ENCODE assay signal across 1 cellular context in the genomic region with DNA sequence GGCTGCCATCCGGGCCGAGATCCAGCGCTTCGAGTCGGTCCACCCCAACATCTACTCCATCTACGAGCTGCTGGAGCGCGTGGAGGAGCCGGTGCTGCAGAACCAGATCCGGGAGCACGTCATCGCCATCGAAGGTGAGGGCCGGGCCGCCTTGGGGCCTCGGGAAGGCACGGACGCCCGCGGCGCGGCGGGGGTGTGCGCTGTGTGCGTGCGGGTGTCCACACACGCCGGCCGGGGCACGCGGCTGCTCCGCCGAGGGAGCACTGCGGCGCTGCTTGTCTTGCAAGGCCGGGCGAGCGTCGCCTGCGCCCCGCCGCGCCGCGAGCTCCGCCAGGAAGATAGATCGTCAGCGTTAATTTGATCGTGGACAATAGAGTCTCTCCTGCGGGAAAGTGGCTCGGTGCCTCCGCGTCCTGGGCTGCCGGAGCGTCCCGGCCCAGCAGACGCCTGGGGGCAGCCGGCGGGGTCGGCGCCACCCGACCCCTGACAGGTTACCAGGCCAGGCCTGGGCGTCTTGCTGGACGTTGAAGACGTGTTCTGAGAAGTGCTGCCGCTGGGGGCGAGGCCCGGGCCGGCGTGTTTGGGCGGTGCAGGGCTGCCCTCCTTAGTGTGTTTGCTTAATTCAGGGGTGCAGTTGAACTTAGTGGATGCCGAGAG.
TF ChIP-seq lines count a peak whose summit lies in the region.

No MANE protein-coding gene starts in this region.

TF ChIP-seq in HepG2, 621 proteins besides CTCF, POLR2A, EP300 and RAD21 (continued from another document and continues in another):
- TF ChIP-seq, protein P1, sequence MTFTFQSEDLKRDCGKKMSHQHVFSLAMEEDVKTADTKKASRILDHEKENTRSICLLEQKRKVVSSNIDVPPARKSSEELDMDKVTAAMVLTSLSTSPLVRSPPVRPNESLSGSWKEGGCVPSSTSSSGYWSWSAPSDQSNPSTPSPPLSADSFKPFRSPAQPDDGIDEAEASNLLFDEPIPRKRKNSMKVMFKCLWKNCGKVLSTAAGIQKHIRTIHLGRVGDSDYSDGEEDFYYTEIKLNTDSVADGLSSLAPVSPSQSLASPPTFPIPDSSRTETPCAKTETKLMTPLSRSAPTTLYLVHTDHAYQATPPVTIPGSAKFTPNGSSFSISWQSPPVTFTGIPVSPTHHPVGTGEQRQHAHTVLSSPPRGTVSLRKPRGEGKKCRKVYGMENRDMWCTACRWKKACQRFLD (CRISPR knock-in tag; IDR thresholded peaks at IDR 0.05; ENCODE audit: borderline replicate concordance), result peak; percentile 84
- TF ChIP-seq, protein P2, sequence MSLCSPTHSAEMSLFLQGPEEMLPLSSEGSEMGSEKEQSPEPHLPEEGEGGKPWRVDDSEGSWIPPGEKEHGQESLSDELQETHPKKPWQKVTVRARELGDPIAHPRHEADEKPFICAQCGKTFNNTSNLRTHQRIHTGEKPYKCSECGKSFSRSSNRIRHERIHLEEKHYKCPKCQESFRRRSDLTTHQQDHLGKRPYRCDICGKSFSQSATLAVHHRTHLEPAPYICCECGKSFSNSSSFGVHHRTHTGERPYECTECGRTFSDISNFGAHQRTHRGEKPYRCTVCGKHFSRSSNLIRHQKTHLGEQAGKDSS (CRISPR knock-in tag; IDR thresholded peaks at IDR 0.05; ENCODE audit: borderline replicate concordance, low read depth), result no peak
- no peak for TF ChIP-seq BHLHE40 (IDR thresholded peaks at IDR 0.05; ENCODE audit: low read length)
- no peak for TF ChIP-seq PAX8 (CRISPR knock-in tag; IDR thresholded peaks at IDR 0.05; ENCODE audit: borderline replicate concordance)
- TF ChIP-seq NFIB (CRISPR knock-in tag; IDR thresholded peaks at IDR 0.05; ENCODE audit: borderline replicate concordance), result no peak
- TF ChIP-seq, protein P3, sequence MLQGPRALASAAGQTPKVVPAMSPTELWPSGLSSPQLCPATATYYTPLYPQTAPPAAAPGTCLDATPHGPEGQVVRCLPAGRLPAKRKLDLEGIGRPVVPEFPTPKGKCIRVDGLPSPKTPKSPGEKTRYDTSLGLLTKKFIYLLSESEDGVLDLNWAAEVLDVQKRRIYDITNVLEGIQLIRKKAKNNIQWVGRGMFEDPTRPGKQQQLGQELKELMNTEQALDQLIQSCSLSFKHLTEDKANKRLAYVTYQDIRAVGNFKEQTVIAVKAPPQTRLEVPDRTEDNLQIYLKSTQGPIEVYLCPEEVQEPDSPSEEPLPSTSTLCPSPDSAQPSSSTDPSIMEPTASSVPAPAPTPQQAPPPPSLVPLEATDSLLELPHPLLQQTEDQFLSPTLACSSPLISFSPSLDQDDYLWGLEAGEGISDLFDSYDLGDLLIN (CRISPR knock-in tag; IDR thresholded peaks at IDR 0.05; ENCODE audit: borderline replicate concordance), result no peak
- TF ChIP-seq, protein P4, sequence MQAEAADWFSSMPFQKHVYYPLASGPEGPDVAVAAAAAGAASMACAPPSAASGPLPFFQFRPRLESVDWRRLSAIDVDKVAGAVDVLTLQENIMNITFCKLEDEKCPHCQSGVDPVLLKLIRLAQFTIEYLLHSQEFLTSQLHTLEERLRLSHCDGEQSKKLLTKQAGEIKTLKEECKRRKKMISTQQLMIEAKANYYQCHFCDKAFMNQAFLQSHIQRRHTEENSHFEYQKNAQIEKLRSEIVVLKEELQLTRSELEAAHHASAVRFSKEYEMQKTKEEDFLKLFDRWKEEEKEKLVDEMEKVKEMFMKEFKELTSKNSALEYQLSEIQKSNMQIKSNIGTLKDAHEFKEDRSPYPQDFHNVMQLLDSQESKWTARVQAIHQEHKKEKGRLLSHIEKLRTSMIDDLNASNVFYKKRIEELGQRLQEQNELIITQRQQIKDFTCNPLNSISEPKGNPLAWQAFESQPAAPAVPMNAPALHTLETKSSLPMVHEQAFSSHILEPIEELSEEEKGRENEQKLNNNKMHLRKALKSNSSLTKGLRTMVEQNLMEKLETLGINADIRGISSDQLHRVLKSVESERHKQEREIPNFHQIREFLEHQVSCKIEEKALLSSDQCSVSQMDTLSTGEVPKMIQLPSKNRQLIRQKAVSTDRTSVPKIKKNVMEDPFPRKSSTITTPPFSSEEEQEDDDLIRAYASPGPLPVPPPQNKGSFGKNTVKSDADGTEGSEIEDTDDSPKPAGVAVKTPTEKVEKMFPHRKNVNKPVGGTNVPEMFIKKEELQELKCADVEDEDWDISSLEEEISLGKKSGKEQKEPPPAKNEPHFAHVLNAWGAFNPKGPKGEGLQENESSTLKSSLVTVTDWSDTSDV (CRISPR knock-in tag; IDR thresholded peaks at IDR 0.05), result peak; percentile 61; the same call in 1 of the 2 replicates
- TF ChIP-seq ZKSCAN1 (IDR thresholded peaks at IDR 0.05; ENCODE audit: low read length), result no peak
- TF ChIP-seq NFRKB (IDR thresholded peaks at IDR 0.05), result no peak
- TF ChIP-seq SMYD3 (CRISPR knock-in tag; IDR thresholded peaks at IDR 0.05), result no peak
- TF ChIP-seq, protein P5, sequence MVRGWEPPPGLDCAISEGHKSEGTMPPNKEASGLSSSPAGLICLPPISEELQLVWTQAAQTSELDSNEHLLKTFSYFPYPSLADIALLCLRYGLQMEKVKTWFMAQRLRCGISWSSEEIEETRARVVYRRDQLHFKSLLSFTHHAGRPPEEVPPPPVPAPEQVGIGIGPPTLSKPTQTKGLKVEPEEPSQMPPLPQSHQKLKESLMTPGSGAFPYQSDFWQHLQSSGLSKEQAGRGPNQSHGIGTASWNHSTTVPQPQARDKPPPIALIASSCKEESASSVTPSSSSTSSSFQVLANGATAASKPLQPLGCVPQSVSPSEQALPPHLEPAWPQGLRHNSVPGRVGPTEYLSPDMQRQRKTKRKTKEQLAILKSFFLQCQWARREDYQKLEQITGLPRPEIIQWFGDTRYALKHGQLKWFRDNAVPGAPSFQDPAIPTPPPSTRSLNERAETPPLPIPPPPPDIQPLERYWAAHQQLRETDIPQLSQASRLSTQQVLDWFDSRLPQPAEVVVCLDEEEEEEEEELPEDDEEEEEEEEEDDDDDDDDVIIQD (CRISPR knock-in tag; IDR thresholded peaks at IDR 0.05; ENCODE audit: low read depth), result no peak
- TF ChIP-seq, protein P6, sequence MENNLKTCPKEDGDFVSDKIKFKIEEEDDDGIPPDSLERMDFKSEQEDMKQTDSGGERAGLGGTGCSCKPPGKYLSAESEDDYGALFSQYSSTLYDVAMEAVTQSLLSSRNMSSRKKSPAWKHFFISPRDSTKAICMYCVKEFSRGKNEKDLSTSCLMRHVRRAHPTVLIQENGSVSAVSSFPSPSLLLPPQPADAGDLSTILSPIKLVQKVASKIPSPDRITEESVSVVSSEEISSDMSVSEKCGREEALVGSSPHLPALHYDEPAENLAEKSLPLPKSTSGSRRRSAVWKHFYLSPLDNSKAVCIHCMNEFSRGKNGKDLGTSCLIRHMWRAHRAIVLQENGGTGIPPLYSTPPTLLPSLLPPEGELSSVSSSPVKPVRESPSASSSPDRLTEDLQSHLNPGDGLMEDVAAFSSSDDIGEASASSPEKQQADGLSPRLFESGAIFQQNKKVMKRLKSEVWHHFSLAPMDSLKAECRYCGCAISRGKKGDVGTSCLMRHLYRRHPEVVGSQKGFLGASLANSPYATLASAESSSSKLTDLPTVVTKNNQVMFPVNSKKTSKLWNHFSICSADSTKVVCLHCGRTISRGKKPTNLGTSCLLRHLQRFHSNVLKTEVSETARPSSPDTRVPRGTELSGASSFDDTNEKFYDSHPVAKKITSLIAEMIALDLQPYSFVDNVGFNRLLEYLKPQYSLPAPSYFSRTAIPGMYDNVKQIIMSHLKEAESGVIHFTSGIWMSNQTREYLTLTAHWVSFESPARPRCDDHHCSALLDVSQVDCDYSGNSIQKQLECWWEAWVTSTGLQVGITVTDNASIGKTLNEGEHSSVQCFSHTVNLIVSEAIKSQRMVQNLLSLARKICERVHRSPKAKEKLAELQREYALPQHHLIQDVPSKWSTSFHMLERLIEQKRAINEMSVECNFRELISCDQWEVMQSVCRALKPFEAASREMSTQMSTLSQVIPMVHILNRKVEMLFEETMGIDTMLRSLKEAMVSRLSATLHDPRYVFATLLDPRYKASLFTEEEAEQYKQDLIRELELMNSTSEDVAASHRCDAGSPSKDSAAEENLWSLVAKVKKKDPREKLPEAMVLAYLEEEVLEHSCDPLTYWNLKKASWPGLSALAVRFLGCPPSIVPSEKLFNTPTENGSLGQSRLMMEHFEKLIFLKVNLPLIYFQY (CRISPR knock-in tag; IDR thresholded peaks at IDR 0.05; ENCODE audit: borderline replicate concordance), result no peak; the same call in 1 of the 2 replicates
- TF ChIP-seq ZNF317 (CRISPR knock-in tag; IDR thresholded peaks at IDR 0.05), result no peak
- TF ChIP-seq SSRP1 (CRISPR knock-in tag; IDR thresholded peaks at IDR 0.05), result no peak
- TF ChIP-seq CBFB (CRISPR knock-in tag; IDR thresholded peaks at IDR 0.05), result no peak
- no peak for TF ChIP-seq CEBPB (IDR thresholded peaks at IDR 0.05; ENCODE audit: borderline replicate concordance, low read depth, low read length)
- 0 out of 2 replicates have a peak, but pooled peaks have one; percentile 64 for TF ChIP-seq ZNF678 (CRISPR knock-in tag; IDR thresholded peaks at IDR 0.05)
- no peak for TF ChIP-seq MTF1 (CRISPR knock-in tag; IDR thresholded peaks at IDR 0.05)
- TF ChIP-seq, protein P7, sequence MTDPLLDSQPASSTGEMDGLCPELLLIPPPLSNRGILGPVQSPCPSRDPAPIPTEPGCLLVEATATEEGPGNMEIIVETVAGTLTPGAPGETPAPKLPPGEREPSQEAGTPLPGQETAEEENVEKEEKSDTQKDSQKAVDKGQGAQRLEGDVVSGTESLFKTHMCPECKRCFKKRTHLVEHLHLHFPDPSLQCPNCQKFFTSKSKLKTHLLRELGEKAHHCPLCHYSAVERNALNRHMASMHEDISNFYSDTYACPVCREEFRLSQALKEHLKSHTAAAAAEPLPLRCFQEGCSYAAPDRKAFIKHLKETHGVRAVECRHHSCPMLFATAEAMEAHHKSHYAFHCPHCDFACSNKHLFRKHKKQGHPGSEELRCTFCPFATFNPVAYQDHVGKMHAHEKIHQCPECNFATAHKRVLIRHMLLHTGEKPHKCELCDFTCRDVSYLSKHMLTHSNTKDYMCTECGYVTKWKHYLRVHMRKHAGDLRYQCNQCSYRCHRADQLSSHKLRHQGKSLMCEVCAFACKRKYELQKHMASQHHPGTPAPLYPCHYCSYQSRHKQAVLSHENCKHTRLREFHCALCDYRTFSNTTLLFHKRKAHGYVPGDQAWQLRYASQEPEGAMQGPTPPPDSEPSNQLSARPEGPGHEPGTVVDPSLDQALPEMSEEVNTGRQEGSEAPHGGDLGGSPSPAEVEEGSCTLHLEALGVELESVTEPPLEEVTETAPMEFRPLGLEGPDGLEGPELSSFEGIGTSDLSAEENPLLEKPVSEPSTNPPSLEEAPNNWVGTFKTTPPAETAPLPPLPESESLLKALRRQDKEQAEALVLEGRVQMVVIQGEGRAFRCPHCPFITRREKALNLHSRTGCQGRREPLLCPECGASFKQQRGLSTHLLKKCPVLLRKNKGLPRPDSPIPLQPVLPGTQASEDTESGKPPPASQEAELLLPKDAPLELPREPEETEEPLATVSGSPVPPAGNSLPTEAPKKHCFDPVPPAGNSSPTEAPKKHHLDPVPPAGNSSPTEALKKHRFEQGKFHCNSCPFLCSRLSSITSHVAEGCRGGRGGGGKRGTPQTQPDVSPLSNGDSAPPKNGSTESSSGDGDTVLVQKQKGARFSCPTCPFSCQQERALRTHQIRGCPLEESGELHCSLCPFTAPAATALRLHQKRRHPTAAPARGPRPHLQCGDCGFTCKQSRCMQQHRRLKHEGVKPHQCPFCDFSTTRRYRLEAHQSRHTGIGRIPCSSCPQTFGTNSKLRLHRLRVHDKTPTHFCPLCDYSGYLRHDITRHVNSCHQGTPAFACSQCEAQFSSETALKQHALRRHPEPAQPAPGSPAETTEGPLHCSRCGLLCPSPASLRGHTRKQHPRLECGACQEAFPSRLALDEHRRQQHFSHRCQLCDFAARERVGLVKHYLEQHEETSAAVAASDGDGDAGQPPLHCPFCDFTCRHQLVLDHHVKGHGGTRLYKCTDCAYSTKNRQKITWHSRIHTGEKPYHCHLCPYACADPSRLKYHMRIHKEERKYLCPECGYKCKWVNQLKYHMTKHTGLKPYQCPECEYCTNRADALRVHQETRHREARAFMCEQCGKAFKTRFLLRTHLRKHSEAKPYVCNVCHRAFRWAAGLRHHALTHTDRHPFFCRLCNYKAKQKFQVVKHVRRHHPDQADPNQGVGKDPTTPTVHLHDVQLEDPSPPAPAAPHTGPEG (CRISPR knock-in tag; IDR thresholded peaks at IDR 0.05), result no peak; the same call in 1 of the 2 replicates
- no peak for TF ChIP-seq ZNF567 (CRISPR knock-in tag; IDR thresholded peaks at IDR 0.05; ENCODE audit: borderline replicate concordance)
- TF ChIP-seq, protein P8, sequence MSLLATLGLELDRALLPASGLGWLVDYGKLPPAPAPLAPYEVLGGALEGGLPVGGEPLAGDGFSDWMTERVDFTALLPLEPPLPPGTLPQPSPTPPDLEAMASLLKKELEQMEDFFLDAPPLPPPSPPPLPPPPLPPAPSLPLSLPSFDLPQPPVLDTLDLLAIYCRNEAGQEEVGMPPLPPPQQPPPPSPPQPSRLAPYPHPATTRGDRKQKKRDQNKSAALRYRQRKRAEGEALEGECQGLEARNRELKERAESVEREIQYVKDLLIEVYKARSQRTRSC (CRISPR knock-in tag; IDR thresholded peaks at IDR 0.05; ENCODE audit: low read depth), result peak; percentile 28; the same call in 1 of the 2 replicates
- no peak for TF ChIP-seq U2AF2 (IDR thresholded peaks at IDR 0.05; ENCODE audit: low read depth, low read length)
- no peak for TF ChIP-seq ZNF331 (CRISPR knock-in tag; IDR thresholded peaks at IDR 0.05)
- TF ChIP-seq KDM6A (CRISPR knock-in tag; IDR thresholded peaks at IDR 0.05; ENCODE audit: low read depth), result no peak
